In the genomic region with DNA sequence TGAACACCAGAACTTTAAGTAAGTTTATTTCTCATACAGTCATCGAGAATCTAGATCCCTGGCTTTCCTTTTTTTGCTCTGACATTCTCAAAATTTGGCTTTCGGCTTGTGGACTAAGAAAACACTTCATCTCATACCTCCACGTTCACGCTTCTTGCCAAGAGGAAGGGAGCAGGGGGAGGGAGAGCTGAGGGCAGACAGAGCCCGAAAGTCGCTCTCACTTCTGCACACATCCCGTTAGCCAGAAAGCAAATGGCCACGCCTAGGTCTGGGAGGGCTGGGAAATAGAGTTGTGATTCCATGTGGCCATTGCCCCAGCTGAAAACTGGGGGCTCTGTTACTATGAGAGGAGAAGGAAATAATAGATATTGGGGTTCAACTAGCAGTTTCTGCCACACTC, we compare ENCODE assay signal across 15 cellular contexts. TPM values are rescaled to one million over a fixed set of nuclear protein-coding genes. Genes with fewer than 3 reads are reported as not detected.
DNase-seq lines count a peak whose midpoint lies in the region; ATAC-seq and TF ChIP-seq lines count a peak whose summit lies in the region.
"Had no signal": no experiment of that assay in that cellular context is flagged by ENCODE, and none has a peak within 500 bp of the region (broad histone marks: within the 10 kb centered on the region; RNA-seq: fewer than 3 reads in every experiment).

No MANE protein-coding gene starts in this region.

- H3K27ac ChIP-seq in left lung (peak overlapping the region in 1 of 2 donors; percentile 62), prostate gland (peak overlapping the region; percentile 78 to 81)
- H3K27ac ChIP-seq: BLaER1 had no signal

- TF ChIP-seq CTCF in left lung (IDR thresholded peaks at IDR 0.05) (no peak), prostate gland (IDR thresholded peaks at IDR 0.05) (no peak)

- H3K36me3 ChIP-seq in left lung, result peaks cover 0 to 28% of the 10 kb centered on the region in 2 donors
- no peaks in the 10 kb centered on the region for H3K36me3 ChIP-seq in prostate gland

- H3K4me3 ChIP-seq in left lung (no peak overlapping the region), prostate gland (no peak overlapping the region)
- H3K4me3 ChIP-seq: BLaER1 had no signal

- DNase-seq in T-helper 17 cell (no peak), left lung (peak in 1 of 2 donors; percentile 43), prostate gland (ENCODE audit: low spot score) (no peak), NOMO-1 treated with dmso at 0.1 percent for 144 hours (lab: John Stamatoyannopoulos, UW; ENCODE audit: unreplicated experiment) (no peak), SIG-M5 treated with dmso at 0.1 percent for 504 hours (lab: John Stamatoyannopoulos, UW; ENCODE audit: unreplicated experiment) (no peak)
- DNase-seq in activated CD8-positive, alpha-beta memory T cell treated with anti-CD3 and anti-CD28 coated beads, Interleukin-2, amount 50 U/mL, for 48 hours, result no peak
- DNase-seq: 8988T; CD4-positive, alpha-beta memory T cell; DMS153; DMS79; GDM1; H9 had no signal

- WGBS in prostate gland, result 69% methylated on average over 8 of the region's 8 CpGs

- H3K9me3 ChIP-seq in T-helper 17 cell (ENCODE audit: control insufficient read depth, low read length, poor library complexity, severe bottlenecking) (no peaks in the 10 kb centered on the region), left lung (no peaks in the 10 kb centered on the region), prostate gland (no peaks in the 10 kb centered on the region)
- H3K9me3 ChIP-seq: BLaER1 had no signal

- intact Hi-C loops in left lung (cut with DNase I) (loop anchor here in 1 of 2 donors (5.0 kb wide), 1 partner anchor 301 kb away; no protein-coding TSS in a partner anchor), prostate gland (cut with DNase I) (loop anchor here (5.0 to 10.0 kb wide), 2 partner anchors 131 to 513 kb away; a partner anchor contains a TSS)

- no peak for ATAC-seq in T-helper 17 cell
- peak; percentile 57 for ATAC-seq in left lung
- no peak for ATAC-seq in HG03442 (IDR thresholded peaks at IDR 0.05; ENCODE audit: unreplicated experiment)

- H3K27me3 ChIP-seq in left lung, result no peaks in the 10 kb centered on the region
- no peaks in the 10 kb centered on the region for H3K27me3 ChIP-seq in prostate gland (replicated peaks; ENCODE audit: insufficient read depth)
- H3K27me3 ChIP-seq: BLaER1 had no signal

- no peak for TF ChIP-seq POLR2A in prostate gland (IDR thresholded peaks at IDR 0.05)

- no peak overlapping the region for H3K4me3 Mint-ChIP-seq in T-helper 17 cell
- H3K4me3 Mint-ChIP-seq: CD14-positive monocyte; CD4-positive, alpha-beta memory T cell; H9 had no signal

- peak overlapping the region; percentile 8 for H3K27ac Mint-ChIP-seq in T-helper 17 cell

- H3K36me3 Mint-ChIP-seq in T-helper 17 cell (ENCODE audit: low read depth), result no peaks in the 10 kb centered on the region

- H3K27me3 Mint-ChIP-seq in T-helper 17 cell, result no peaks in the 10 kb centered on the region
- H3K27me3 Mint-ChIP-seq: CD4-positive, alpha-beta memory T cell had no signal

- H3K4me1 ChIP-seq in left lung, result peaks cover 0 to 26% of the 10 kb centered on the region in 2 donors
- H3K4me1 ChIP-seq in prostate gland (replicated peaks), result no peaks in the 10 kb centered on the region

- peaks cover 12% of the 10 kb centered on the region for H3K4me1 Mint-ChIP-seq in T-helper 17 cell
- H3K4me1 Mint-ChIP-seq: H9 had no signal

RNA-seq across cellular contexts. Expression of a gene that starts 57.3 kb away (rescaled TPM):
- total RNA-seq in T-helper 17 cell, result 1 to 10 TPM in 1 of 2 donors, under 1 TPM in 1; 0.26 to 1.7 TPM
- 1 to 10 TPM in 1 of 2 donors, under 1 TPM in 1; 0.38 to 1.2 TPM for total RNA-seq in left lung
- 10 to 100 TPM; 17.3 to 22.3 TPM for total RNA-seq in prostate gland

Comparison
In these comparisons a context has a peak if more than half of its experiments do, and no peak if none do; other contexts are left out.
1. RNA of a gene that starts 57.3 kb away (total RNA-seq): 17.3 to 22.3 TPM in prostate gland; 0.26 to 1.7 TPM in T-helper 17 cell and 0.38 to 1.2 TPM in left lung; every median in the first group is over 4 times any median in the second.